ENCODE assay signal across 2 cellular contexts in genomic region chr10:97842114-97842513, GRCh38.
TF ChIP-seq lines count a peak whose summit lies in the region.

No MANE protein-coding gene starts in this region.

TF ChIP-seq in HEK293, 187 proteins besides CTCF, POLR2A, EP300 and RAD21:
- TF ChIP-seq KLF1 (tag by site-specific recombination; IDR thresholded peaks at IDR 0.05) = 0 out of 2 replicates have a peak, but pooled peaks have one; percentile 11

TF ChIP-seq in K562, 482 proteins besides CTCF, POLR2A, EP300 and RAD21:
- TF ChIP-seq ARID1B (IDR thresholded peaks at IDR 0.05) = 0 out of 2 replicates have a peak, but pooled peaks have one; percentile 20
- peak; percentile 23; the same call in 1 of the 2 replicates for TF ChIP-seq NCOR1 (IDR thresholded peaks at IDR 0.05)
- TF ChIP-seq DPF2 (IDR thresholded peaks at IDR 0.05) = 0 out of 2 replicates have a peak, but pooled peaks have one; percentile 26
- peak; percentile 69 for TF ChIP-seq SOX6 (IDR thresholded peaks at IDR 0.05)
- TF ChIP-seq CBFA2T3 (IDR thresholded peaks at IDR 0.05) = peak; percentile 70
- peak; percentile 56 for TF ChIP-seq CBFA2T2 (conservative IDR thresholded peaks at IDR 0.05)
